8 cellular contexts compared by ENCODE assay signal in genomic region chr7:129225931-129226572, GRCh38. TPM values are rescaled to one million over a fixed set of nuclear protein-coding genes. Genes with fewer than 3 reads are reported as not detected.
DNase-seq lines count a peak whose midpoint lies in the region; ATAC-seq and TF ChIP-seq lines count a peak whose summit lies in the region.

No MANE protein-coding gene starts in this region.

- H3K27ac ChIP-seq in brain microvascular endothelial cell (no peak overlapping the region), mesodermal cell (ENCODE audit: low read depth, low read length, severe bottlenecking) (no peak overlapping the region)

- no peaks in the 10 kb centered on the region for H3K27me3 ChIP-seq in brain microvascular endothelial cell (replicated peaks)

- DNase-seq in CD14-positive monocyte (ENCODE audit: low spot score) (no peak), Kasumi-1 (lab: John Stamatoyannopoulos, UW) (peak; percentile 24 to 68), brain microvascular endothelial cell (no peak), SKM-1 (lab: John Stamatoyannopoulos, UW; ENCODE audit: unreplicated experiment) (no peak), NCI-H446 (lab: John Stamatoyannopoulos, UW) (no peak)
- DNase-seq in stimulated activated naive CD4-positive, alpha-beta T cell treated with Interleukin-2 at 50 U/mL for 16 hours (lab: John Stamatoyannopoulos, UW) = no peak

- peaks cover 0 to 11% of the 10 kb centered on the region in 2 donors for H3K36me3 Mint-ChIP-seq in CD14-positive monocyte

- no peak for TF ChIP-seq CTCF in CD14-positive monocyte (IDR thresholded peaks at IDR 0.05)
- no peak for TF ChIP-seq CTCF in brain microvascular endothelial cell (IDR thresholded peaks at IDR 0.05; ENCODE audit: low read depth, low read length, missing control alignments)

- H3K9me3 Mint-ChIP-seq in CD14-positive monocyte = no peaks in the 10 kb centered on the region

- no peak for ATAC-seq in GM21360 (IDR thresholded peaks at IDR 0.05; ENCODE audit: unreplicated experiment)

- peaks cover 3% of the 10 kb centered on the region for H3K4me1 ChIP-seq in mesodermal cell (ENCODE audit: control insufficient read depth, insufficient read depth, low read length, poor library complexity, severe bottlenecking)

- H3K9me3 ChIP-seq in mesodermal cell (ENCODE audit: control insufficient read depth, low read length) = no peaks in the 10 kb centered on the region

- no peaks in the 10 kb centered on the region for H3K36me3 ChIP-seq in brain microvascular endothelial cell (replicated peaks)
- H3K36me3 ChIP-seq in mesodermal cell (ENCODE audit: control insufficient read depth, insufficient read depth, low read length) = no peaks in the 10 kb centered on the region

- 17 to 30% methylated on average over 8 of the region's 11 CpGs for WGBS in mesodermal cell (ENCODE audit: insufficient coverage in 2 of 2), 2 experiments

- intact Hi-C loops in CD14-positive monocyte (cut with micrococcal nuclease) = no loop called here

- in situ Hi-C loops in brain microvascular endothelial cell (cut with HindIII; ENCODE audit: low pct_ligation_motif_present, low sequenced_read_pairs) = no loop called here

- H3K4me3 ChIP-seq in brain microvascular endothelial cell (ENCODE audit: low read depth, low read length) (peak overlapping the region; percentile 76), mesodermal cell (ENCODE audit: extremely low read depth, insufficient read depth, low read length, poor library complexity, severe bottlenecking) (peak overlapping the region; percentile 79)

- peak overlapping the region; percentile 94 to 96 for H3K4me3 Mint-ChIP-seq in CD14-positive monocyte

- peaks cover 0 to 1% (median 0%) of the 10 kb centered on the region in 3 donors for H3K27me3 Mint-ChIP-seq in CD14-positive monocyte (ENCODE audit: low read depth in 3 of 3)

- peaks cover 34% of the 10 kb centered on the region for H3K4me1 Mint-ChIP-seq in CD14-positive monocyte

- H3K27ac Mint-ChIP-seq in CD14-positive monocyte = peak overlapping the region in 4 of 7 donors; percentile 77 to 100 (median 88)

RNA-seq across cellular contexts. Expression of gene AHCYL2, which starts 1.2 kb away (rescaled TPM):
- 10 to 100 TPM; 10.7 to 12.1 TPM for polyA plus RNA-seq in CD14-positive monocyte
- 13.6 TPM for polyA plus RNA-seq in mesodermal cell (2013, experiment 1 of 2)
- polyA plus RNA-seq in mesodermal cell (2013, experiment 2 of 2) = 12.1 TPM

RNA-seq across cellular contexts. Expression of gene SMO, which starts 37.6 kb away (rescaled TPM):
- not detected for polyA plus RNA-seq in CD14-positive monocyte
- 47.5 TPM for polyA plus RNA-seq in mesodermal cell (2013, experiment 1 of 2)
- polyA plus RNA-seq in mesodermal cell (2013, experiment 2 of 2) = 43.0 TPM

Comparison
In these comparisons a context has a peak if more than half of its experiments do, and no peak if none do; other contexts are left out.
1. DNase-seq: peak in Kasumi-1 (2 of 2); none in CD14-positive monocyte (single experiment), brain microvascular endothelial cell (single experiment), stimulated activated naive CD4-positive, alpha-beta T cell treated with Interleukin-2 at 50 U/mL for 16 hours (single experiment), SKM-1 (single experiment) and NCI-H446 (0 of 2).